In genomic region chr2:74374509-74375205, GRCh38 we compare ENCODE assay signal across 8 cellular contexts. TPM values are rescaled to one million over a fixed set of nuclear protein-coding genes. Genes with fewer than 3 reads are reported as not detected.
DNase-seq lines count a peak whose midpoint lies in the region; ATAC-seq and TF ChIP-seq lines count a peak whose summit lies in the region.
"Had no signal": no experiment of that assay in that cellular context is flagged by ENCODE, and none has a peak within 500 bp of the region (broad histone marks: within the 10 kb centered on the region; RNA-seq: fewer than 3 reads in every experiment).

No MANE protein-coding gene starts in this region.

- TF ChIP-seq CTCF in astrocyte of the spinal cord (IDR thresholded peaks at IDR 0.05; ENCODE audit: low read depth, low read length) = no peak

- H3K9me3 ChIP-seq in iPS-18a (ENCODE audit: control insufficient read depth, low read depth, low read length) (no peaks in the 10 kb centered on the region), skeletal muscle satellite cell (replicated peaks; ENCODE audit: low read length) (no peaks in the 10 kb centered on the region)
- H3K9me3 ChIP-seq: neutrophil had no signal

- H3K27me3 ChIP-seq in iPS-18a (ENCODE audit: control insufficient read depth, insufficient read depth, low read length) (no peaks in the 10 kb centered on the region), skeletal muscle satellite cell (ENCODE audit: control insufficient read depth, insufficient read depth, low read length) (no peaks in the 10 kb centered on the region)
- H3K27me3 ChIP-seq: neutrophil had no signal

- in situ Hi-C loops in astrocyte of the spinal cord (cut with HindIII; ENCODE audit: low sequenced_read_pairs) = no loop called here

- H3K4me1 ChIP-seq in iPS-18a (ENCODE audit: control insufficient read depth, low read depth, low read length) (peaks cover 14% of the 10 kb centered on the region), skeletal muscle satellite cell (ENCODE audit: control insufficient read depth, insufficient read depth, low read length) (peaks cover 17% of the 10 kb centered on the region)

- peak overlapping the region; percentile 31 for H3K9ac ChIP-seq in iPS-18a (ENCODE audit: low read length)
- H3K9ac ChIP-seq in skeletal muscle satellite cell (ENCODE audit: low read depth, low read length) = no peak overlapping the region

- H3K36me3 ChIP-seq in iPS-18a (ENCODE audit: control insufficient read depth, low read depth, low read length) (peaks cover 28% of the 10 kb centered on the region), skeletal muscle satellite cell (ENCODE audit: insufficient read depth, low read length) (peaks cover 50% of the 10 kb centered on the region)

- no peak overlapping the region for H3K27ac ChIP-seq in iPS-18a (ENCODE audit: low read length)
- H3K27ac ChIP-seq: neutrophil had no signal

- peak overlapping the region; percentile 57 for H3K4me2 ChIP-seq in skeletal muscle satellite cell (ENCODE audit: low read length)

- H3K4me3 ChIP-seq in astrocyte of the spinal cord (ENCODE audit: low read depth, low read length) (peak overlapping the region; percentile 38), iPS-18a (ENCODE audit: low read length) (peak overlapping the region; percentile 50), skeletal muscle satellite cell (ENCODE audit: low read length) (no peak overlapping the region)

- DNase-seq in NCI-H128 (lab: John Stamatoyannopoulos, UW; ENCODE audit: unreplicated experiment) = peak; percentile 76
- DNase-seq in astrocyte of the spinal cord (ENCODE audit: low read depth, low spot score) = peak; percentile 80

- ATAC-seq in GM19351 (IDR thresholded peaks at IDR 0.05; ENCODE audit: unreplicated experiment) = no peak
- ATAC-seq in HG03439 (IDR thresholded peaks at IDR 0.05; ENCODE audit: unreplicated experiment) = no peak
- ATAC-seq in GM18520 (IDR thresholded peaks at IDR 0.05; ENCODE audit: unreplicated experiment) = no peak

RNA-seq across cellular contexts. Expression of gene DCTN1, which starts 5.5 kb away (rescaled TPM):
- 112 and 116 TPM in 2 replicates for total RNA-seq in skeletal muscle satellite cell (2012; rRNA removed)

RNA-seq across cellular contexts. Expression of gene SLC4A5, which starts 31.4 kb away (rescaled TPM):
- total RNA-seq in skeletal muscle satellite cell (2012; rRNA removed) = under 0.01 and 0.66 TPM in 2 replicates

RNA-seq across cellular contexts. Expression of gene C2orf81, which starts 46.8 kb away (rescaled TPM):
- total RNA-seq in skeletal muscle satellite cell (2012; rRNA removed) = 1.3 TPM in 2 replicates

RNA-seq across cellular contexts. Expression of gene WDR54, which starts 46.9 kb away (rescaled TPM):
- total RNA-seq in skeletal muscle satellite cell (2012; rRNA removed) = 55.8 and 62.0 TPM in 2 replicates
